In genomic region chr12:1529862-1530591, GRCh38 we compare ENCODE assay signal across 8 cellular contexts.
DNase-seq lines count a peak whose midpoint lies in the region; ATAC-seq and TF ChIP-seq lines count a peak whose summit lies in the region.

No MANE protein-coding gene starts in this region.

- peaks cover 35% of the 10 kb centered on the region for H3K27me3 ChIP-seq in suprapubic skin

- no peak overlapping the region for H3K27ac ChIP-seq in suprapubic skin

- no peak for ATAC-seq in HG03159 (IDR thresholded peaks at IDR 0.05; ENCODE audit: unreplicated experiment)

- POLR2A ChIA-PET in HEK293T (lab: Yijun Ruan, JAX): no interaction called here

- H3K4me3 ChIP-seq in AG09309 (ENCODE audit: control insufficient read depth, low read depth, low read length): peak overlapping the region; percentile 41
- peak overlapping the region; percentile 74 for H3K4me3 ChIP-seq in suprapubic skin

- CTCF ChIA-PET in HEK293T (lab: Yijun Ruan, JAX): interaction anchor here (0.7 kb wide), 1 partner anchor 45 kb away, joined by 3 read pairs; no protein-coding TSS in a partner anchor

- no peaks in the 10 kb centered on the region for H3K9me3 ChIP-seq in suprapubic skin

- TF ChIP-seq EP300 in suprapubic skin (IDR thresholded peaks at IDR 0.05): no peak

- no peaks in the 10 kb centered on the region for H3K36me3 ChIP-seq in suprapubic skin

- TF ChIP-seq CTCF in AG09309 (IDR thresholded peaks at IDR 0.05; ENCODE audit: control insufficient read depth, insufficient read depth, low read depth, low read length, missing control alignments) (no peak), suprapubic skin (IDR thresholded peaks at IDR 0.05) (no peak)

- no peak for DNase-seq in AG09309 (ENCODE audit: low read depth)
- DNase-seq in HEK293T (ENCODE audit: extremely low spot score): peak; percentile 47
- peak; percentile 69 for DNase-seq in astrocyte of the hippocampus (ENCODE audit: low read depth, low spot score)
- DNase-seq in islet precursor cell: peak; percentile 74
- no peak for DNase-seq in suprapubic skin (ENCODE audit: low spot score in 2 of 2)
- DNase-seq in DMS153 (lab: John Stamatoyannopoulos, UW): no peak
- no peak for DNase-seq in ureter (ENCODE audit: low spot score)

- WGBS in suprapubic skin: 5% methylated on average over 44 of the region's 101 CpGs

- TF ChIP-seq POLR2A in suprapubic skin (IDR thresholded peaks at IDR 0.05): no peak

- peaks cover 36% of the 10 kb centered on the region for H3K4me1 ChIP-seq in suprapubic skin

TF ChIP-seq in HEK293T, 16 proteins besides CTCF, POLR2A, EP300 and RAD21:
- TF ChIP-seq LEF1 (IDR thresholded peaks at IDR 0.05; ENCODE audit: borderline replicate concordance): 0 out of 2 replicates have a peak, but pooled peaks have one; percentile 44
- no peak for TF ChIP-seq PKNOX1 (IDR thresholded peaks at IDR 0.05)
- no peak for TF ChIP-seq ZNF384 (IDR thresholded peaks at IDR 0.05)

Comparison
In these comparisons a context has a peak if more than half of its experiments do, and no peak if none do; other contexts are left out.
1. DNase-seq: peak in HEK293T (single experiment), astrocyte of the hippocampus (single experiment) and islet precursor cell (single experiment); none in AG09309 (single experiment), suprapubic skin (0 of 2), DMS153 (single experiment) and ureter (single experiment).